Comparison of ENCODE assay signal across 1 cellular context in genomic region chr10:74058071-74058470, GRCh38.
TF ChIP-seq lines count a peak whose summit lies in the region.

No MANE protein-coding gene starts in this region.

TF ChIP-seq in IMR-90, 13 proteins besides CTCF, POLR2A, EP300 and RAD21:
- TF ChIP-seq RFX5 (IDR thresholded peaks at IDR 0.05; ENCODE audit: low read depth, low read length) (no peak), MAZ (IDR thresholded peaks at IDR 0.05; ENCODE audit: borderline replicate concordance, low read depth, low read length) (no peak), BHLHE40 (IDR thresholded peaks at IDR 0.05; ENCODE audit: low read depth, low read length) (no peak), SMC3 (IDR thresholded peaks at IDR 0.05; ENCODE audit: low read depth, low read length) (no peak), MAFK (IDR thresholded peaks at IDR 0.05; ENCODE audit: low read depth, low read length) (no peak), CEBPB (IDR thresholded peaks at IDR 0.05; ENCODE audit: low read depth, low read length) (no peak), CHD1 (IDR thresholded peaks at IDR 0.05; ENCODE audit: low read depth, low read length) (no peak), ELK1 (IDR thresholded peaks at IDR 0.05; ENCODE audit: borderline replicate concordance, low read depth, low read length) (no peak), MXI1 (IDR thresholded peaks at IDR 0.05; ENCODE audit: borderline replicate concordance, low read depth, low read length) (no peak), NFE2L2 (IDR thresholded peaks at IDR 0.05; ENCODE audit: low read depth, low read length) (no peak)
TF ChIP-seq in IMR-90: peak in this region for 0.
